In genomic region chr10:79274279-79275104, GRCh38 we compare ENCODE assay signal across 7 cellular contexts.
A peak's percentile ranks its signal among the peaks of the same experiment; 100 is the strongest.
DNase-seq lines count a peak whose midpoint lies in the region; ATAC-seq and TF ChIP-seq lines count a peak whose summit lies in the region.

No MANE protein-coding gene starts in this region.

- H3K4me3 Mint-ChIP-seq in endodermal cell, result no peak overlapping the region

- H3K4me1 ChIP-seq in endodermal cell (ENCODE audit: control insufficient read depth, insufficient read depth, low read length), result no peaks in the 10 kb centered on the region
- peaks cover 0 to 20% of the 10 kb centered on the region in 2 donors for H3K4me1 ChIP-seq in uterus

- no peak overlapping the region for H3K9ac ChIP-seq in endodermal cell (ENCODE audit: extremely low read depth, low read length, poor library complexity, severe bottlenecking)

- 93 to 98% methylated on average over 24 to 32 of the region's 32 CpGs for WGBS in endodermal cell (ENCODE audit: insufficient coverage in 1 of 2, insufficient read length in 1 of 2), 2 experiments

- ATAC-seq in GM18502 (IDR thresholded peaks at IDR 0.05; ENCODE audit: poor library complexity, unreplicated experiment) (no peak), HG02938 (IDR thresholded peaks at IDR 0.05; ENCODE audit: unreplicated experiment) (no peak), GM18861 (IDR thresholded peaks at IDR 0.05; ENCODE audit: unreplicated experiment) (no peak)

- no peaks in the 10 kb centered on the region for H3K27me3 ChIP-seq in endodermal cell (ENCODE audit: control insufficient read depth, insufficient read depth, low read length, poor library complexity, severe bottlenecking)
- no peaks in the 10 kb centered on the region for H3K27me3 ChIP-seq in uterus

- H3K9me3 ChIP-seq in endodermal cell (ENCODE audit: control insufficient read depth, low read length), result no peaks in the 10 kb centered on the region
- no peaks in the 10 kb centered on the region for H3K9me3 ChIP-seq in uterus

- H3K27ac ChIP-seq in endodermal cell (ENCODE audit: low read depth, low read length) (peak overlapping the region; percentile 86), uterus (peak overlapping the region; percentile 58 to 68)

- peaks cover 7% of the 10 kb centered on the region for H3K9me3 Mint-ChIP-seq in endodermal cell

- H3K4me1 Mint-ChIP-seq in endodermal cell, result peaks cover 17% of the 10 kb centered on the region

- no peak for TF ChIP-seq POLR2A in uterus (IDR thresholded peaks at IDR 0.05)

- H3K4me3 ChIP-seq in endodermal cell (ENCODE audit: low read length) (no peak overlapping the region), uterus (no peak overlapping the region)

- TF ChIP-seq CTCF in endodermal cell (conservative IDR thresholded peaks at IDR 0.05) (no peak), uterus (IDR thresholded peaks at IDR 0.05) (no peak)

- H3K27ac Mint-ChIP-seq in endodermal cell, result no peak overlapping the region

- H3K36me3 ChIP-seq in endodermal cell (ENCODE audit: control insufficient read depth, insufficient read depth, low read length) (peaks cover 34% of the 10 kb centered on the region), uterus (no peaks in the 10 kb centered on the region)

- DNase-seq in NCI-H446 (lab: John Stamatoyannopoulos, UW) (peak; percentile 55 to 90), endodermal cell (no peak), mucosa of gallbladder (ENCODE audit: low spot score) (peak; percentile 79), uterus (peak; percentile 71 to 75)

- intact Hi-C loops in uterus (cut with DNase I; ENCODE audit: low total_unique reads), result no loop called here

- H3K36me3 Mint-ChIP-seq in endodermal cell (ENCODE audit: low read depth), result peaks cover 35% of the 10 kb centered on the region

- no peaks in the 10 kb centered on the region for H3K27me3 Mint-ChIP-seq in endodermal cell (ENCODE audit: insufficient read depth)
